Comparison of ENCODE assay signal across 27 cellular contexts in genomic region chr6:37614059-37614940, GRCh38.
"Had no signal": no experiment of that assay in that cellular context is flagged by ENCODE, and none has a peak within 500 bp of the region (broad histone marks: within the 10 kb centered on the region; RNA-seq: fewer than 3 reads in every experiment).

No MANE protein-coding gene starts in this region.

- H3K36me3 ChIP-seq: brain microvascular endothelial cell, cardiac muscle cell, colonic mucosa, Peyer's patch, SJCRH30 had no signal

- H3K4me3 Mint-ChIP-seq: activated CD4-positive, alpha-beta memory T cell treated with anti-CD3 and anti-CD28 coated beads, Interleukin-2, amount 10 ng/mL, durations not matched to agents 7 days and 5 days; activated CD4-positive, alpha-beta T cell treated with anti-CD3 and anti-CD28 coated beads for 36 hours; T-helper 17 cell had no signal

- H3K27me3 ChIP-seq: brain microvascular endothelial cell, cardiac muscle cell, colonic mucosa, Peyer's patch, SJCRH30 had no signal

- H3K9me3 ChIP-seq: colonic mucosa, Peyer's patch, SJCRH30 had no signal

- H3K4me1 ChIP-seq: colonic mucosa, Peyer's patch had no signal

- H3K9me3 Mint-ChIP-seq: activated CD4-positive, alpha-beta memory T cell treated with anti-CD3 and anti-CD28 coated beads, Interleukin-2, amount 10 ng/mL, durations not matched to agents 7 days and 5 days had no signal

- H3K27ac Mint-ChIP-seq: activated CD4-positive, alpha-beta memory T cell treated with anti-CD3 and anti-CD28 coated beads, Interleukin-2, amount 10 ng/mL, durations not matched to agents 7 days and 5 days; activated CD4-positive, alpha-beta T cell treated with anti-CD3 and anti-CD28 coated beads for 36 hours; T-helper 17 cell had no signal

- H3K4me3 ChIP-seq: cardiac muscle cell, colonic mucosa, Peyer's patch, SJCRH30 had no signal

- DNase-seq: activated CD4-positive, alpha-beta memory T cell treated with anti-CD3 and anti-CD28 coated beads, Interleukin-2, amount 10 ng/mL, durations not matched to agents 7 days and 5 days; activated CD4-positive, alpha-beta T cell treated with anti-CD3 and anti-CD28 coated beads for 36 hours; activated CD4-positive, alpha-beta T cell treated with anti-CD3 and anti-CD28 coated beads, Interleukin-2, amount 50 U/mL, for 1 hour; activated CD8-positive, alpha-beta memory T cell treated with anti-CD3 and anti-CD28 coated beads, Interleukin-2, amount 50 U/mL, for 4 hours; activated naive CD4-positive, alpha-beta T cell treated with anti-CD3 and anti-CD28 coated beads, Interleukin-2, amount 50 U/mL, for 16 hours; amniotic stem cell; brain microvascular endothelial cell; cerebellar nuclear complex; colonic mucosa; Karpas-422; MM.1S; NCI-H1105 treated with DMSO at 0.1 percent for 48 hours; NCI-H1436 treated with DMSO at 0.1 percent for 48 hours; NCI-H187; NCI-H2081; NCI-H2171; NCI-H2227 treated with DMSO at 0.1 percent for 48 hours; NCI-H446 treated with DMSO at 0.1 percent for 48 hours; NCI-H524 treated with DMSO at 0.1 percent for 48 hours; Peyer's patch; Right ventricle myocardium superior; SJCRH30; T-helper 17 cell; T-helper 9 cell had no signal

- H3K27me3 Mint-ChIP-seq: activated CD4-positive, alpha-beta T cell treated with anti-CD3 and anti-CD28 coated beads for 36 hours had no signal

- H3K27ac ChIP-seq: brain microvascular endothelial cell, cardiac muscle cell, colonic mucosa, Peyer's patch, RWPE1, VCaP had no signal
